ENCODE assay signal across 8 cellular contexts in the genomic region with DNA sequence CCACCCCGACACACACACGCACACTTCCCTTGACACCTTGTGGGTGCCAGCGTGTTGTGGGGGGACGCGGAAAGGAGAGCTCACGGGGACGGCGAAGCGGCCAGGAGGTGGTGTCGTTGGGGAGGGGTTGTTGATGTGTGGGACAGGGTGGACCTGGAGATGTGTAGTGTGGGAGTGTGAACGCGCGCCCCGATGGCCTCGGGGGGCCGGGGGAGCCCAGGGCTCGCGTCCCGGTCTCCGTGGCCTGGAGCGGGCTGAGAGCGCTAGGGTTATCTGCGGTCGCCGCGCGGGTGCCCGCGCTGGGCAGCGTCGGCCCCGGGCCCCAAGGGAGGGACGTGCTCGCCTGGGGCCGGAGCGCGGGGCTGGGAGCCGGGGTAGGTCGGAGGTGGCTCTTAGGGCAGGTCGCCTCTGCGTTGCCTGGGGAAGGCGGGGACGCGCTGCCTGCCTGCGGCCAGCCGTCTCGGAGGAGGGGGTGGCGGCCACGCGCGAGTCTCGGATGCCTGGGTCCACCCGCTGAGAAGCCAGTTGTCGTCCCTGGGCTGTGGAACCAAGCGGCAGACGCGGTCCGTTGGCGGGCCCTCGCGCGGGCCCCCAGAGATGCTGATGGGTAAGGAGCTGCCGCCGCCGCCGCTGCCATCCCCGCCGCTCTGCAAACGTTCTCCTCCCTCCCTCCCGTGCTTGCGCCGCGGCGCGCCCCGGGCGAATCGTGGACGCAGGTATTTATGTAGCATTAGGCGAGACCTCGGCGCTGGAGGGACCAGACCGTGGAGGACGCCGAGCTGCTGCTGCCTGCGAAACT. TPM values are rescaled to one million over a fixed set of nuclear protein-coding genes. Genes with fewer than 3 reads are reported as not detected.
DNase-seq lines count a peak whose midpoint lies in the region; ATAC-seq and TF ChIP-seq lines count a peak whose summit lies in the region.

No MANE protein-coding gene starts in this region.

- DNase-seq in BE2C (peak; percentile 48), HAP-1 (ENCODE audit: low spot score in 2 of 2) (peak in 1 of 2 experiments; percentile 57), WERI-Rb-1 (peak; percentile 68), SIG-M5 treated with dmso at 0.1 percent for 504 hours (lab: John Stamatoyannopoulos, UW; ENCODE audit: unreplicated experiment) (no peak)
- peak in 2 of 10 donors; percentile 16 to 25 for DNase-seq in naive thymus-derived CD8-positive, alpha-beta T cell
- no peak for DNase-seq in effector CD8-positive, alpha-beta T cell (lab: John Stamatoyannopoulos, UW)

- H3K27me3 ChIP-seq in BE2C (no peaks in the 10 kb centered on the region; the same call in 1 of the 2 replicates), HAP-1 (ENCODE audit: low read depth) (peaks cover 14% of the 10 kb centered on the region), WERI-Rb-1 (ENCODE audit: insufficient read depth, low read depth, severe bottlenecking) (no peaks in the 10 kb centered on the region)

- H3K27me3 Mint-ChIP-seq in naive thymus-derived CD8-positive, alpha-beta T cell = peaks cover 37 to 68% (median 49%) of the 10 kb centered on the region in 5 donors

- H3K4me3 Mint-ChIP-seq in naive thymus-derived CD8-positive, alpha-beta T cell = peak overlapping the region; percentile 71 to 96 (median 90)

- no peak overlapping the region for H3K27ac ChIP-seq in WERI-Rb-1

- peak overlapping the region in 5 of 10 donors; percentile 11 to 71 (median 63) for H3K27ac Mint-ChIP-seq in naive thymus-derived CD8-positive, alpha-beta T cell

- peaks cover 12 to 23% (median 20%) of the 10 kb centered on the region in 4 donors for H3K4me1 Mint-ChIP-seq in naive thymus-derived CD8-positive, alpha-beta T cell

- H3K36me3 ChIP-seq in BE2C (peaks cover 2% of the 10 kb centered on the region; the same call in 1 of the 2 replicates), HAP-1 (replicated peaks) (no peaks in the 10 kb centered on the region), WERI-Rb-1 (no peaks in the 10 kb centered on the region; the same call in 1 of the 2 replicates)

- no peak for TF ChIP-seq CTCF in BE2C (IDR thresholded peaks at IDR 0.05; ENCODE audit: low read depth, low read length)
- TF ChIP-seq CTCF in WERI-Rb-1 (IDR thresholded peaks at IDR 0.05; ENCODE audit: low read depth, low read length) = peak; percentile 11; the same call in 1 of the 2 replicates

- H3K4me3 ChIP-seq in BE2C (ENCODE audit: low read depth, low read length) (peak overlapping the region; percentile 91), HAP-1 (peak overlapping the region; percentile 48), WERI-Rb-1 (ENCODE audit: low read depth, low read length) (peak overlapping the region; percentile 65)

- H3K4me1 ChIP-seq in BE2C (peaks cover 3% of the 10 kb centered on the region; the same call in 1 of the 2 replicates), HAP-1 (0 out of 2 replicates have a peak, but pooled peaks cover 2% of the 10 kb centered on the region)

- H3K9me3 ChIP-seq in BE2C (no peaks in the 10 kb centered on the region), HAP-1 (no peaks in the 10 kb centered on the region), WERI-Rb-1 (ENCODE audit: severe bottlenecking) (no peaks in the 10 kb centered on the region)

- POLR2A ChIA-PET in naive thymus-derived CD8-positive, alpha-beta T cell (lab: Charles Lee) = interaction anchor here (0.6 to 1.3 kb wide), 2 partner anchors 146 to 1891 kb away, joined by 3 to 4 read pairs; no protein-coding TSS in a partner anchor

- peaks cover 0 to 6% (median 0%) of the 10 kb centered on the region in 3 donors for H3K36me3 Mint-ChIP-seq in naive thymus-derived CD8-positive, alpha-beta T cell

- no peaks in the 10 kb centered on the region for H3K9me3 Mint-ChIP-seq in naive thymus-derived CD8-positive, alpha-beta T cell

- in situ Hi-C loops in HAP-1 (cut with MboI; ENCODE audit: low sequenced_read_pairs) = no loop called here

- ATAC-seq in esophagus mucosa = peak; percentile 9
- ATAC-seq in naive thymus-derived CD8-positive, alpha-beta T cell = peak; percentile 12
- no peak for ATAC-seq in GM19397 (IDR thresholded peaks at IDR 0.05; ENCODE audit: unreplicated experiment)

RNA-seq across cellular contexts. Expression of a gene that starts 1.6 kb away (rescaled TPM):
- 5.9 TPM for polyA plus RNA-seq in BE2C (2012; ENCODE audit: insufficient read depth, insufficient read length, low read depth)
- 3.6 TPM for total RNA-seq in esophagus mucosa
- total RNA-seq in naive thymus-derived CD8-positive, alpha-beta T cell = 1 to 10 TPM; 1.3 to 1.7 TPM
- under 1 TPM; 0.02 to 0.14 (median 0.10) TPM for polyA plus RNA-seq in naive thymus-derived CD8-positive, alpha-beta T cell

Comparison
In these comparisons a context has a peak if more than half of its experiments do, and no peak if none do; other contexts are left out.
1. DNase-seq: peak in BE2C (single experiment) and WERI-Rb-1 (single experiment); none in effector CD8-positive, alpha-beta T cell (single experiment) and SIG-M5 treated with dmso at 0.1 percent for 504 hours (single experiment).
2. Peak in every context shown above with its lines, with median percentiles within 50 percentile points of each other: H3K4me3 ChIP-seq.